Comparison of ENCODE assay signal across 1 cellular context in the genomic region with DNA sequence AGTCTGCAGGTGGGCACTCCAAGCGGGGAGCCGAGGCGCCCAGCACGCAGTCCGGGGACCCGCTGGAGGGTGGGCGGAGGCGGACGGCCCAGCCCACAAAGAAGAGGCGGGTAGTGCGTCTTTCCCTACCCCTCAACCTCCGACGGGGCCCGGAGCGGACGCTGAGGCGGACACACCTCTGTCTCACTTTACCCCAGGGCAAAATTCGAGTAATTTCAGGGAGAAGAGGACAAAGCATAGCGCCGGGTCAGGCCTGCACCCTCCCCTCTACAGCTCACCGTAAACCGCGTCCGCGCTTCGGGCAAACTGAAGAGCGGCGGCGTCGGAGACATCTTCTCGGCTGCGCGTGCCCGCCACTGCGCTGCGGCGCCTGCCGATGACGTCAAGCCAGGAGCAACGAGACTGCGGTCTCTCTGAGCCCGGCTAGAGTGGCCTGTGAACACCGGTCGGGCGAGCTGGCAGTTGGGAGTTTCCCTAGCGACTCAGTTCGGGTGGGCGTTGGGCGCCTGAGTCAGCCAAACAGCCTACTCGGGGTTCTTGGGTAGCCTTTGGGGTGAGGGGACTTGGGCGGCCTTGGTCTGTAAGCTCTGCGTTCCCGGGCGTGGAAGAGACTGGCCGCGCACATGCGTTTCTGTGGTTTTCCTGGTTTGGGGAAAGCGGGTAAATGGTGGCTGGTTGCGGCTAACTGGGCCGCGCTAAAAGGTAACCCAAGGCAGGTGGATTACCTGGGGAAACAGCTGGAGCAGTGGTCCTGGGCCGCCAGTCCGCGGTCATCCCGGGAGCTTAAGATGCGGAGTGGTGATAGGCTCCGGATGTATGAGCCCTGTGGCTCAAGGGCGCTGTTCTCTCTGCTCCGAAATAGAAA.
TF ChIP-seq lines count a peak whose summit lies in the region.

A gene with protein sequence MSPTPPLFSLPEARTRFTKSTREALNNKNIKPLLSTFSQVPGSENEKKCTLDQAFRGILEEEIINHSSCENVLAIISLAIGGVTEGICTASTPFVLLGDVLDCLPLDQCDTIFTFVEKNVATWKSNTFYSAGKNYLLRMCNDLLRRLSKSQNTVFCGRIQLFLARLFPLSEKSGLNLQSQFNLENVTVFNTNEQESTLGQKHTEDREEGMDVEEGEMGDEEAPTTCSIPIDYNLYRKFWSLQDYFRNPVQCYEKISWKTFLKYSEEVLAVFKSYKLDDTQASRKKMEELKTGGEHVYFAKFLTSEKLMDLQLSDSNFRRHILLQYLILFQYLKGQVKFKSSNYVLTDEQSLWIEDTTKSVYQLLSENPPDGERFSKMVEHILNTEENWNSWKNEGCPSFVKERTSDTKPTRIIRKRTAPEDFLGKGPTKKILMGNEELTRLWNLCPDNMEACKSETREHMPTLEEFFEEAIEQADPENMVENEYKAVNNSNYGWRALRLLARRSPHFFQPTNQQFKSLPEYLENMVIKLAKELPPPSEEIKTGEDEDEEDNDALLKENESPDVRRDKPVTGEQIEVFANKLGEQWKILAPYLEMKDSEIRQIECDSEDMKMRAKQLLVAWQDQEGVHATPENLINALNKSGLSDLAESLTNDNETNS (minus strand): TSS at position 360 of the 865 bp plus-strand sequence. CDS start 28 bp downstream, at position 332.

TF ChIP-seq in K562, 482 proteins besides CTCF, POLR2A, EP300 and RAD21 (continued from another document and continues in another):
- TF ChIP-seq, protein P1, sequence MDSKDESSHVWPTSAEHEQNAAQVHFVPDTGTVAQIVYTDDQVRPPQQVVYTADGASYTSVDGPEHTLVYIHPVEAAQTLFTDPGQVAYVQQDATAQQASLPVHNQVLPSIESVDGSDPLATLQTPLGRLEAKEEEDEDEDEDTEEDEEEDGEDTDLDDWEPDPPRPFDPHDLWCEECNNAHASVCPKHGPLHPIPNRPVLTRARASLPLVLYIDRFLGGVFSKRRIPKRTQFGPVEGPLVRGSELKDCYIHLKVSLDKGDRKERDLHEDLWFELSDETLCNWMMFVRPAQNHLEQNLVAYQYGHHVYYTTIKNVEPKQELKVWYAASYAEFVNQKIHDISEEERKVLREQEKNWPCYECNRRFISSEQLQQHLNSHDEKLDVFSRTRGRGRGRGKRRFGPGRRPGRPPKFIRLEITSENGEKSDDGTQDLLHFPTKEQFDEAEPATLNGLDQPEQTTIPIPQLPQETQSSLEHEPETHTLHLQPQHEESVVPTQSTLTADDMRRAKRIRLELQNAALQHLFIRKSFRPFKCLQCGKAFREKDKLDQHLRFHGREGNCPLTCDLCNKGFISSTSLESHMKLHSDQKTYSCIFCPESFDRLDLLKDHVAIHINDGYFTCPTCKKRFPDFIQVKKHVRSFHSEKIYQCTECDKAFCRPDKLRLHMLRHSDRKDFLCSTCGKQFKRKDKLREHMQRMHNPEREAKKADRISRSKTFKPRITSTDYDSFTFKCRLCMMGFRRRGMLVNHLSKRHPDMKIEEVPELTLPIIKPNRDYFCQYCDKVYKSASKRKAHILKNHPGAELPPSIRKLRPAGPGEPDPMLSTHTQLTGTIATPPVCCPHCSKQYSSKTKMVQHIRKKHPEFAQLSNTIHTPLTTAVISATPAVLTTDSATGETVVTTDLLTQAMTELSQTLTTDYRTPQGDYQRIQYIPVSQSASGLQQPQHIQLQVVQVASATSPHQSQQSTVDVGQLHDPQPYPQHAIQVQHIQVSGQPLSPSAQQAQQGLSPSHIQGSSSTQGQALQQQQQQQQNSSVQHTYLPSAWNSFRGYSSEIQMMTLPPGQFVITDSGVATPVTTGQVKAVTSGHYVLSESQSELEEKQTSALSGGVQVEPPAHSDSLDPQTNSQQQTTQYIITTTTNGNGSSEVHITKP (IDR thresholded peaks at IDR 0.05; ENCODE audit: partially characterized antibody) = peak; percentile 39
- TF ChIP-seq KLF10 (CRISPR knock-in tag; IDR thresholded peaks at IDR 0.05) (no peak), SIN3A (IDR thresholded peaks at IDR 0.05; ENCODE audit: borderline replicate concordance in 2 of 2, control insufficient read depth in 1 of 2, low read depth in 2 of 2, low read length in 2 of 2) (peak; percentile 85 to 91; a peak in 3 of 4 replicates), KAT7 (CRISPR knock-in tag; IDR thresholded peaks at IDR 0.05; ENCODE audit: borderline replicate concordance) (peak; percentile 99), TCFL5 (CRISPR knock-in tag; conservative IDR thresholded peaks at IDR 0.05) (no peak), MEF2D (tag; conservative IDR thresholded peaks at IDR 0.05; ENCODE audit: low read depth) (no peak), JUND (IDR thresholded peaks at IDR 0.05; ENCODE audit: borderline replicate concordance, low read depth, low read length) (peak; percentile 89), JUND (tag; IDR thresholded peaks at IDR 0.05; ENCODE audit: borderline replicate concordance, low read depth, low read length) (peak; percentile 74; the same call in 1 of the 3 replicates), C11orf30 (IDR thresholded peaks at IDR 0.05; ENCODE audit: low read depth) (peak; percentile 97), ZNF212 (CRISPR knock-in tag; IDR thresholded peaks at IDR 0.05) (no peak; the same call in 1 of the 2 replicates), CREBBP (IDR thresholded peaks at IDR 0.05; ENCODE audit: low read depth, low read length) (no peak), ZNF717 (CRISPR knock-in tag; IDR thresholded peaks at IDR 0.05) (no peak), ETV5 (CRISPR knock-in tag; IDR thresholded peaks at IDR 0.05; ENCODE audit: low read depth) (peak; percentile 73), ZNF175 (CRISPR knock-in tag; IDR thresholded peaks at IDR 0.05; ENCODE audit: low read depth) (peak; percentile 21), PYGO2 (tag; IDR thresholded peaks at IDR 0.05) (0 out of 2 replicates have a peak, but pooled peaks have one; percentile 26), TAF7 (tag; IDR thresholded peaks at IDR 0.05) (peak; percentile 93), ZNF133 (CRISPR knock-in tag; IDR thresholded peaks at IDR 0.05) (no peak), NR2C1 (IDR thresholded peaks at IDR 0.05) (no peak; the same call in 1 of the 2 replicates), NR2C1 (tag; IDR thresholded peaks at IDR 0.05) (peak; percentile 67), STAG1 (CRISPR knock-in tag; IDR thresholded peaks at IDR 0.05; ENCODE audit: borderline replicate concordance) (peak; percentile 50)
- TF ChIP-seq, protein P2, sequence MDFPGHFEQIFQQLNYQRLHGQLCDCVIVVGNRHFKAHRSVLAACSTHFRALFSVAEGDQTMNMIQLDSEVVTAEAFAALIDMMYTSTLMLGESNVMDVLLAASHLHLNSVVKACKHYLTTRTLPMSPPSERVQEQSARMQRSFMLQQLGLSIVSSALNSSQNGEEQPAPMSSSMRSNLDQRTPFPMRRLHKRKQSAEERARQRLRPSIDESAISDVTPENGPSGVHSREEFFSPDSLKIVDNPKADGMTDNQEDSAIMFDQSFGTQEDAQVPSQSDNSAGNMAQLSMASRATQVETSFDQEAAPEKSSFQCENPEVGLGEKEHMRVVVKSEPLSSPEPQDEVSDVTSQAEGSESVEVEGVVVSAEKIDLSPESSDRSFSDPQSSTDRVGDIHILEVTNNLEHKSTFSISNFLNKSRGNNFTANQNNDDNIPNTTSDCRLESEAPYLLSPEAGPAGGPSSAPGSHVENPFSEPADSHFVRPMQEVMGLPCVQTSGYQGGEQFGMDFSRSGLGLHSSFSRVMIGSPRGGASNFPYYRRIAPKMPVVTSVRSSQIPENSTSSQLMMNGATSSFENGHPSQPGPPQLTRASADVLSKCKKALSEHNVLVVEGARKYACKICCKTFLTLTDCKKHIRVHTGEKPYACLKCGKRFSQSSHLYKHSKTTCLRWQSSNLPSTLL (IDR thresholded peaks at IDR 0.05) = no peak
- TF ChIP-seq, protein P3, sequence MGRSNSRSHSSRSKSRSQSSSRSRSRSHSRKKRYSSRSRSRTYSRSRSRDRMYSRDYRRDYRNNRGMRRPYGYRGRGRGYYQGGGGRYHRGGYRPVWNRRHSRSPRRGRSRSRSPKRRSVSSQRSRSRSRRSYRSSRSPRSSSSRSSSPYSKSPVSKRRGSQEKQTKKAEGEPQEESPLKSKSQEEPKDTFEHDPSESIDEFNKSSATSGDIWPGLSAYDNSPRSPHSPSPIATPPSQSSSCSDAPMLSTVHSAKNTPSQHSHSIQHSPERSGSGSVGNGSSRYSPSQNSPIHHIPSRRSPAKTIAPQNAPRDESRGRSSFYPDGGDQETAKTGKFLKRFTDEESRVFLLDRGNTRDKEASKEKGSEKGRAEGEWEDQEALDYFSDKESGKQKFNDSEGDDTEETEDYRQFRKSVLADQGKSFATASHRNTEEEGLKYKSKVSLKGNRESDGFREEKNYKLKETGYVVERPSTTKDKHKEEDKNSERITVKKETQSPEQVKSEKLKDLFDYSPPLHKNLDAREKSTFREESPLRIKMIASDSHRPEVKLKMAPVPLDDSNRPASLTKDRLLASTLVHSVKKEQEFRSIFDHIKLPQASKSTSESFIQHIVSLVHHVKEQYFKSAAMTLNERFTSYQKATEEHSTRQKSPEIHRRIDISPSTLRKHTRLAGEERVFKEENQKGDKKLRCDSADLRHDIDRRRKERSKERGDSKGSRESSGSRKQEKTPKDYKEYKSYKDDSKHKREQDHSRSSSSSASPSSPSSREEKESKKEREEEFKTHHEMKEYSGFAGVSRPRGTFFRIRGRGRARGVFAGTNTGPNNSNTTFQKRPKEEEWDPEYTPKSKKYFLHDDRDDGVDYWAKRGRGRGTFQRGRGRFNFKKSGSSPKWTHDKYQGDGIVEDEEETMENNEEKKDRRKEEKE (IDR thresholded peaks at IDR 0.05; ENCODE audit: borderline replicate concordance in 1 of 2, control insufficient read depth in 1 of 2, low read depth in 2 of 2, low read length in 1 of 2) = 0 out of 4 replicates have a peak, but pooled peaks of 1 of the 2 experiments have one; percentile 55
- TF ChIP-seq, protein P4, sequence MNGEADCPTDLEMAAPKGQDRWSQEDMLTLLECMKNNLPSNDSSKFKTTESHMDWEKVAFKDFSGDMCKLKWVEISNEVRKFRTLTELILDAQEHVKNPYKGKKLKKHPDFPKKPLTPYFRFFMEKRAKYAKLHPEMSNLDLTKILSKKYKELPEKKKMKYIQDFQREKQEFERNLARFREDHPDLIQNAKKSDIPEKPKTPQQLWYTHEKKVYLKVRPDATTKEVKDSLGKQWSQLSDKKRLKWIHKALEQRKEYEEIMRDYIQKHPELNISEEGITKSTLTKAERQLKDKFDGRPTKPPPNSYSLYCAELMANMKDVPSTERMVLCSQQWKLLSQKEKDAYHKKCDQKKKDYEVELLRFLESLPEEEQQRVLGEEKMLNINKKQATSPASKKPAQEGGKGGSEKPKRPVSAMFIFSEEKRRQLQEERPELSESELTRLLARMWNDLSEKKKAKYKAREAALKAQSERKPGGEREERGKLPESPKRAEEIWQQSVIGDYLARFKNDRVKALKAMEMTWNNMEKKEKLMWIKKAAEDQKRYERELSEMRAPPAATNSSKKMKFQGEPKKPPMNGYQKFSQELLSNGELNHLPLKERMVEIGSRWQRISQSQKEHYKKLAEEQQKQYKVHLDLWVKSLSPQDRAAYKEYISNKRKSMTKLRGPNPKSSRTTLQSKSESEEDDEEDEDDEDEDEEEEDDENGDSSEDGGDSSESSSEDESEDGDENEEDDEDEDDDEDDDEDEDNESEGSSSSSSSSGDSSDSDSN (IDR thresholded peaks at IDR 0.05; ENCODE audit: borderline replicate concordance in 1 of 2, low read depth in 2 of 2, low read length in 2 of 2) = peak; percentile 24 to 31; a peak in 1 of 4 replicates
- TF ChIP-seq, protein P5, sequence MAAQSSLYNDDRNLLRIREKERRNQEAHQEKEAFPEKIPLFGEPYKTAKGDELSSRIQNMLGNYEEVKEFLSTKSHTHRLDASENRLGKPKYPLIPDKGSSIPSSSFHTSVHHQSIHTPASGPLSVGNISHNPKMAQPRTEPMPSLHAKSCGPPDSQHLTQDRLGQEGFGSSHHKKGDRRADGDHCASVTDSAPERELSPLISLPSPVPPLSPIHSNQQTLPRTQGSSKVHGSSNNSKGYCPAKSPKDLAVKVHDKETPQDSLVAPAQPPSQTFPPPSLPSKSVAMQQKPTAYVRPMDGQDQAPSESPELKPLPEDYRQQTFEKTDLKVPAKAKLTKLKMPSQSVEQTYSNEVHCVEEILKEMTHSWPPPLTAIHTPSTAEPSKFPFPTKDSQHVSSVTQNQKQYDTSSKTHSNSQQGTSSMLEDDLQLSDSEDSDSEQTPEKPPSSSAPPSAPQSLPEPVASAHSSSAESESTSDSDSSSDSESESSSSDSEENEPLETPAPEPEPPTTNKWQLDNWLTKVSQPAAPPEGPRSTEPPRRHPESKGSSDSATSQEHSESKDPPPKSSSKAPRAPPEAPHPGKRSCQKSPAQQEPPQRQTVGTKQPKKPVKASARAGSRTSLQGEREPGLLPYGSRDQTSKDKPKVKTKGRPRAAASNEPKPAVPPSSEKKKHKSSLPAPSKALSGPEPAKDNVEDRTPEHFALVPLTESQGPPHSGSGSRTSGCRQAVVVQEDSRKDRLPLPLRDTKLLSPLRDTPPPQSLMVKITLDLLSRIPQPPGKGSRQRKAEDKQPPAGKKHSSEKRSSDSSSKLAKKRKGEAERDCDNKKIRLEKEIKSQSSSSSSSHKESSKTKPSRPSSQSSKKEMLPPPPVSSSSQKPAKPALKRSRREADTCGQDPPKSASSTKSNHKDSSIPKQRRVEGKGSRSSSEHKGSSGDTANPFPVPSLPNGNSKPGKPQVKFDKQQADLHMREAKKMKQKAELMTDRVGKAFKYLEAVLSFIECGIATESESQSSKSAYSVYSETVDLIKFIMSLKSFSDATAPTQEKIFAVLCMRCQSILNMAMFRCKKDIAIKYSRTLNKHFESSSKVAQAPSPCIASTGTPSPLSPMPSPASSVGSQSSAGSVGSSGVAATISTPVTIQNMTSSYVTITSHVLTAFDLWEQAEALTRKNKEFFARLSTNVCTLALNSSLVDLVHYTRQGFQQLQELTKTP (IDR thresholded peaks at IDR 0.05; ENCODE audit: low read depth in 1 of 2, partially characterized antibody in 2 of 2) = no peak
- TF ChIP-seq, protein P6, sequence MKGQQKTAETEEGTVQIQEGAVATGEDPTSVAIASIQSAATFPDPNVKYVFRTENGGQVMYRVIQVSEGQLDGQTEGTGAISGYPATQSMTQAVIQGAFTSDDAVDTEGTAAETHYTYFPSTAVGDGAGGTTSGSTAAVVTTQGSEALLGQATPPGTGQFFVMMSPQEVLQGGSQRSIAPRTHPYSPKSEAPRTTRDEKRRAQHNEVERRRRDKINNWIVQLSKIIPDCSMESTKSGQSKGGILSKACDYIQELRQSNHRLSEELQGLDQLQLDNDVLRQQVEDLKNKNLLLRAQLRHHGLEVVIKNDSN (CRISPR knock-in tag; IDR thresholded peaks at IDR 0.05) = peak; percentile 63
- TF ChIP-seq, protein P7, sequence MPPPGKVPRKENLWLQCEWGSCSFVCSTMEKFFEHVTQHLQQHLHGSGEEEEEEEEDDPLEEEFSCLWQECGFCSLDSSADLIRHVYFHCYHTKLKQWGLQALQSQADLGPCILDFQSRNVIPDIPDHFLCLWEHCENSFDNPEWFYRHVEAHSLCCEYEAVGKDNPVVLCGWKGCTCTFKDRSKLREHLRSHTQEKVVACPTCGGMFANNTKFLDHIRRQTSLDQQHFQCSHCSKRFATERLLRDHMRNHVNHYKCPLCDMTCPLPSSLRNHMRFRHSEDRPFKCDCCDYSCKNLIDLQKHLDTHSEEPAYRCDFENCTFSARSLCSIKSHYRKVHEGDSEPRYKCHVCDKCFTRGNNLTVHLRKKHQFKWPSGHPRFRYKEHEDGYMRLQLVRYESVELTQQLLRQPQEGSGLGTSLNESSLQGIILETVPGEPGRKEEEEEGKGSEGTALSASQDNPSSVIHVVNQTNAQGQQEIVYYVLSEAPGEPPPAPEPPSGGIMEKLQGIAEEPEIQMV (tag; conservative IDR thresholded peaks at IDR 0.05; ENCODE audit: low read depth) = peak; percentile 93
- TF ChIP-seq, protein P8, sequence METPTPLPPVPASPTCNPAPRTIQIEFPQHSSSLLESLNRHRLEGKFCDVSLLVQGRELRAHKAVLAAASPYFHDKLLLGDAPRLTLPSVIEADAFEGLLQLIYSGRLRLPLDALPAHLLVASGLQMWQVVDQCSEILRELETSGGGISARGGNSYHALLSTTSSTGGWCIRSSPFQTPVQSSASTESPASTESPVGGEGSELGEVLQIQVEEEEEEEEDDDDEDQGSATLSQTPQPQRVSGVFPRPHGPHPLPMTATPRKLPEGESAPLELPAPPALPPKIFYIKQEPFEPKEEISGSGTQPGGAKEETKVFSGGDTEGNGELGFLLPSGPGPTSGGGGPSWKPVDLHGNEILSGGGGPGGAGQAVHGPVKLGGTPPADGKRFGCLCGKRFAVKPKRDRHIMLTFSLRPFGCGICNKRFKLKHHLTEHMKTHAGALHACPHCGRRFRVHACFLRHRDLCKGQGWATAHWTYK (CRISPR knock-in tag; IDR thresholded peaks at IDR 0.05) = peak; percentile 24; the same call in 1 of the 2 replicates
